In the genomic region with DNA sequence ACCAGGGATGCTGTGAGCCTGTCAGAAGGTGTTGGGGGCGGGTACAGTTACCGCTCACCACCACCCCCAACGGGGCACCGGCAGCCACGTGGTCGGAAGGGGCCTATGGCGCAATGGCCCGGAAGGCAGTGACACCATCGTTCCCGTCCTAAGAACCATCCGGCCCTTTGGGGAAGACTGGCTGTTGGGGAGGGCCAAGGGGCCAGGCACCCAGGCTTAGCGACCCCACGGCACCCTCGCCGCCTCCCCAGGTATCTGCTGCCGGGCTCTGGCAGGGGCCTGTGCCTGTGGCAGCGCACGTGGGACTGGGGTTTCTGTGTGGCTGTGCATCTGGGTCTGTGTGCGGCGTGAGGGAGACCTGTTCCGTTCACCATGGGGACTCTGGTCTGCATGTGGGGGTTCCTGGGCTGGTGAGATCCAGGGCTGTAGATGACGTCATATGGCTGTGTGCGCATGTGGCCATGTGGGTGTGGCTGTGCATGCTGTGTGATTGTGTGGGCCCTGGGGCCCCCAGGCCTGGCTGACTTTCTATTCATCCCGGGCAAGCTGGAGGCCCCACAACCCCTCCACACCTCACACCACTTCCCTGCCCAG, we compare ENCODE assay signal across 10 cellular contexts. TPM values are rescaled to one million over a fixed set of nuclear protein-coding genes. Genes with fewer than 3 reads are reported as not detected.
DNase-seq lines count a peak whose midpoint lies in the region; ATAC-seq, FAIRE-seq and TF ChIP-seq lines count a peak whose summit lies in the region.
"Had no signal": no experiment of that assay in that cellular context is flagged by ENCODE, and none has a peak within 500 bp of the region (broad histone marks: within the 10 kb centered on the region; RNA-seq: fewer than 3 reads in every experiment).

No MANE protein-coding gene starts in this region.

- H3K9me3 Mint-ChIP-seq in activated CD8-positive, alpha-beta T cell treated with anti-CD3 and anti-CD28 coated beads, Interleukin-2, amount 10 ng/mL, durations not matched to agents 7 days and 5 days (ENCODE audit: insufficient read depth), result no peaks in the 10 kb centered on the region
- no peaks in the 10 kb centered on the region for H3K9me3 Mint-ChIP-seq in progenitor cell of endocrine pancreas (ENCODE audit: low read depth)

- no peak overlapping the region for H2AK9ac ChIP-seq in IMR-90 (replicated peaks; ENCODE audit: low read depth, low read length, poor library complexity)

- H2BK20ac ChIP-seq in IMR-90 (ENCODE audit: low read depth, low read length), result no peak overlapping the region

- TF ChIP-seq POLR2A in IMR-90 (IDR thresholded peaks at IDR 0.05; ENCODE audit: low read depth, low read length), result no peak

- H4K20me1 ChIP-seq in IMR-90 (ENCODE audit: insufficient read depth, low read length), result no peaks in the 10 kb centered on the region

- H3K14ac ChIP-seq in IMR-90 (replicated peaks; ENCODE audit: low read depth, low read length), result no peak overlapping the region

- no peak for TF ChIP-seq RAD21 in IMR-90 (IDR thresholded peaks at IDR 0.05; ENCODE audit: low read length)

- H4K8ac ChIP-seq in IMR-90 (ENCODE audit: low read depth in 2 of 2, low read length in 2 of 2), result no peak overlapping the region

- no peak overlapping the region for H3K56ac ChIP-seq in IMR-90 (ENCODE audit: extremely low read depth, insufficient read depth, low read length)

- H3K4me1 Mint-ChIP-seq in activated CD8-positive, alpha-beta T cell treated with anti-CD3 and anti-CD28 coated beads, Interleukin-2, amount 10 ng/mL, durations not matched to agents 7 days and 5 days (ENCODE audit: low read depth), result peaks cover 54% of the 10 kb centered on the region
- no peaks in the 10 kb centered on the region for H3K4me1 Mint-ChIP-seq in progenitor cell of endocrine pancreas (ENCODE audit: low read depth)

- no peak for FAIRE-seq in D721Med (lab: Jason Lieb, UNC)

- peak overlapping the region; percentile 96 for H3K4me3 Mint-ChIP-seq in activated CD8-positive, alpha-beta T cell treated with anti-CD3 and anti-CD28 coated beads, Interleukin-2, amount 10 ng/mL, durations not matched to agents 7 days and 5 days
- H3K4me3 Mint-ChIP-seq in progenitor cell of endocrine pancreas (ENCODE audit: low read depth), result no peak overlapping the region

- in situ Hi-C loops in IMR-90 (cut with MboI; ENCODE audit: low sequenced_read_pairs), result no loop called here

- H3K27ac ChIP-seq in IMR-90 (ENCODE audit: insufficient read depth, low read length), result no peak overlapping the region
- H3K27ac ChIP-seq: 22Rv1, cardiac muscle cell had no signal

- H2BK5ac ChIP-seq in IMR-90 (ENCODE audit: low read depth, low read length, poor library complexity, severe bottlenecking), result no peak overlapping the region

- no peak overlapping the region for H4K5ac ChIP-seq in IMR-90 (ENCODE audit: low read depth, low read length)

- dilution Hi-C loops in IMR-90 (cut with HindIII; ENCODE audit: low sequenced_read_pairs, unreplicated experiment), result no loop called here

- H2BK15ac ChIP-seq in IMR-90 (ENCODE audit: low read depth, low read length), result no peak overlapping the region

- H3K18ac ChIP-seq in IMR-90 (ENCODE audit: low read depth, low read length), result no peak overlapping the region

- no peaks in the 10 kb centered on the region for H3K79me1 ChIP-seq in IMR-90 (ENCODE audit: low read depth in 1 of 2, low read length in 2 of 2)

- peaks cover 6% of the 10 kb centered on the region; the same call in 1 of the 2 replicates for H3K4me1 ChIP-seq in IMR-90 (ENCODE audit: control insufficient read depth, insufficient read depth, low read length)

- POLR2A ChIA-PET in IMR-90 (lab: Charles Lee; ENCODE audit: unreplicated experiment), result no interaction called here
- POLR2A ChIA-PET in activated CD8-positive, alpha-beta T cell treated with anti-CD3 and anti-CD28 coated beads, Interleukin-2, amount 10 ng/mL, durations not matched to agents 7 days and 5 days (lab: Charles Lee), result interaction anchor here (0.8 to 1.7 kb wide), 3 partner anchors 14 to 122 kb away, joined by 3 to 10 read pairs (median 4); partner anchors contain the start of gene RNF215

- H3K4me2 ChIP-seq in IMR-90 (ENCODE audit: low read depth, low read length), result no peak overlapping the region

- no peak for TF ChIP-seq CTCF in IMR-90 (conservative IDR thresholded peaks at IDR 0.05; ENCODE audit: low read depth, low read length)
- TF ChIP-seq CTCF in D721Med (IDR thresholded peaks at IDR 0.05; ENCODE audit: insufficient read depth, missing control alignments), result no peak
- no peak for TF ChIP-seq CTCF in progenitor cell of endocrine pancreas (IDR thresholded peaks at IDR 0.05; ENCODE audit: unreplicated experiment)

- H3K27ac Mint-ChIP-seq in activated CD8-positive, alpha-beta T cell treated with anti-CD3 and anti-CD28 coated beads, Interleukin-2, amount 10 ng/mL, durations not matched to agents 7 days and 5 days, result peak overlapping the region; percentile 97
- H3K27ac Mint-ChIP-seq in progenitor cell of endocrine pancreas, result no peak overlapping the region

- WGBS in IMR-90 (ENCODE audit: extremely low coverage in 2 of 2, insufficient read length in 1 of 2), 2 experiments, result 88% methylated on average over 5 of the region's 24 CpGs; no CpG with 5 or more reads in 1 of the 2 experiments

- CTCF ChIA-PET in IMR-90 (lab: Yijun Ruan, JAX), result no interaction called here
- CTCF ChIA-PET in activated CD8-positive, alpha-beta T cell treated with anti-CD3 and anti-CD28 coated beads, Interleukin-2, amount 10 ng/mL, durations not matched to agents 7 days and 5 days (lab: Charles Lee), result interaction anchor here (3.4 kb wide), 1 partner anchor 22 kb away, joined by 60 read pairs; the partner anchor contains the start of gene CASTOR1

- ATAC-seq in IMR-90 (ENCODE audit: low read depth) (no peak), Right ventricle myocardium inferior (peak; percentile 49)
- ATAC-seq in activated CD8-positive, alpha-beta T cell treated with anti-CD3 and anti-CD28 coated beads, Interleukin-2, amount 10 ng/mL, durations not matched to agents 7 days and 5 days, result peak; percentile 70

- H3K9me3 ChIP-seq in IMR-90 (ENCODE audit: control insufficient read depth, insufficient read depth, low read length), result no peaks in the 10 kb centered on the region

- H3K4ac ChIP-seq in IMR-90 (ENCODE audit: low read depth, low read length), result no peak overlapping the region

- H2AK5ac ChIP-seq in IMR-90 (ENCODE audit: low read depth, low read length), result 0 out of 2 replicates have a peak overlapping the region, but pooled peaks have one; percentile 34

- BruUV-seq in IMR-90 (replicated peaks; lab: Mats Ljungman, UMichigan), result no TSS peak

- H3K9me1 ChIP-seq in IMR-90 (ENCODE audit: insufficient read depth, low read length), result no peaks in the 10 kb centered on the region; the same call in 1 of the 2 replicates

- H3K27me3 ChIP-seq in IMR-90 (ENCODE audit: control insufficient read depth, insufficient read depth, low read length), result no peaks in the 10 kb centered on the region; the same call in 1 of the 2 replicates
- H3K27me3 ChIP-seq: cardiac muscle cell had no signal

- no peaks in the 10 kb centered on the region for H3K27me3 Mint-ChIP-seq in activated CD8-positive, alpha-beta T cell treated with anti-CD3 and anti-CD28 coated beads, Interleukin-2, amount 10 ng/mL, durations not matched to agents 7 days and 5 days (ENCODE audit: low read depth)
- peaks cover 15% of the 10 kb centered on the region for H3K27me3 Mint-ChIP-seq in progenitor cell of endocrine pancreas

- H3K36me3 Mint-ChIP-seq in activated CD8-positive, alpha-beta T cell treated with anti-CD3 and anti-CD28 coated beads, Interleukin-2, amount 10 ng/mL, durations not matched to agents 7 days and 5 days (ENCODE audit: low read depth), result peaks cover 89% of the 10 kb centered on the region
- no peaks in the 10 kb centered on the region for H3K36me3 Mint-ChIP-seq in progenitor cell of endocrine pancreas (ENCODE audit: insufficient read depth)

- intact Hi-C loops in IMR-90 (cut with micrococcal nuclease), result no loop called here
- intact Hi-C loops in Right ventricle myocardium inferior (cut with DNase I), result no loop called here

- H2AFZ ChIP-seq in IMR-90 (replicated peaks; ENCODE audit: low read length, poor library complexity), result peak overlapping the region; percentile 67

- no peaks in the 10 kb centered on the region for H3K36me3 ChIP-seq in IMR-90 (ENCODE audit: control insufficient read depth, insufficient read depth, low read length)
- H3K36me3 ChIP-seq: cardiac muscle cell had no signal

- DNase-seq in SIG-M5 treated with dmso at 0.1 percent for 504 hours (lab: John Stamatoyannopoulos, UW; ENCODE audit: unreplicated experiment) (peak; percentile 86), SIG-M5 (lab: John Stamatoyannopoulos, UW) (no peak), IMR-90 (no peak), Right ventricle myocardium inferior (ENCODE audit: missing footprints) (peak; percentile 91), D721Med (ENCODE audit: insufficient read length, low spot score) (no peak), progenitor cell of endocrine pancreas (ENCODE audit: low spot score, unreplicated experiment) (no peak)
- peak; percentile 91 for DNase-seq in activated CD8-positive, alpha-beta T cell treated with anti-CD3 and anti-CD28 coated beads, Interleukin-2, amount 10 ng/mL, durations not matched to agents 7 days and 5 days
- DNase-seq in stimulated activated CD4-positive, alpha-beta T cell treated with anti-CD3 and anti-CD28 coated beads, TNF-alpha, amount 100 ng/mL, for 1 hour (ENCODE audit: low read depth in 3 of 3, low spot score in 1 of 3), result peak; percentile 42 to 72 (median 57)

- H4K91ac ChIP-seq in IMR-90 (ENCODE audit: insufficient read depth, low read depth, low read length), result no peak overlapping the region

- no peak overlapping the region for H3K4me3 ChIP-seq in IMR-90 (ENCODE audit: insufficient read depth, low read depth, low read length)
- H3K4me3 ChIP-seq: cardiac muscle cell had no signal

- H3K23ac ChIP-seq in IMR-90 (ENCODE audit: low read depth, low read length), result no peak overlapping the region

- H2BK120ac ChIP-seq in IMR-90 (ENCODE audit: low read depth, low read length), result no peak overlapping the region

- H3K9ac ChIP-seq in IMR-90 (ENCODE audit: low read depth, low read length), result no peak overlapping the region

RNA-seq across cellular contexts. Expression of gene OSM, which starts 0.7 kb away (rescaled TPM):
- not detected in 2 replicates for total RNA-seq in IMR-90 (2012; rRNA removed)
- polyA plus RNA-seq in IMR-90 (2012; rRNA removed), result not detected in 2 replicates
- 0.07 TPM in 1 of 2 replicates, not detected in the other for polyA plus RNA-seq in IMR-90 (2012; cell fraction: cytosol; rRNA removed)
- 0.42 and 0.81 TPM in 2 replicates for polyA plus RNA-seq in IMR-90 (2012; cell fraction: nucleus; rRNA removed; ENCODE audit: low replicate concordance)
- total RNA-seq in activated CD8-positive, alpha-beta T cell treated with anti-CD3 and anti-CD28 coated beads, Interleukin-2, amount 10 ng/mL, durations not matched to agents 7 days and 5 days, result 100 to 1,000 TPM; 135 to 140 TPM
- total RNA-seq in Right ventricle myocardium inferior, result 0.19 TPM
- total RNA-seq in progenitor cell of endocrine pancreas, result not detected in 2 replicates
- total RNA-seq: cardiac muscle cell had no signal
- polyA plus RNA-seq: cardiac muscle cell had no signal

RNA-seq across cellular contexts. Expression of gene LIF, which starts 19.4 kb away (rescaled TPM):
- total RNA-seq in IMR-90 (2012; rRNA removed), result 79.4 and 130 TPM in 2 replicates
- polyA plus RNA-seq in IMR-90 (2012; rRNA removed), result 203 and 214 TPM in 2 replicates
- polyA plus RNA-seq in IMR-90 (2012; cell fraction: cytosol; rRNA removed), result 41.6 and 110 TPM in 2 replicates
- 1,609 and 2,085 TPM in 2 replicates for polyA plus RNA-seq in IMR-90 (2012; cell fraction: nucleus; rRNA removed; ENCODE audit: low replicate concordance)
- total RNA-seq in activated CD8-positive, alpha-beta T cell treated with anti-CD3 and anti-CD28 coated beads, Interleukin-2, amount 10 ng/mL, durations not matched to agents 7 days and 5 days, result 100 to 1,000 TPM; 532 to 569 TPM
- total RNA-seq in Right ventricle myocardium inferior, result 0.27 TPM
- 2.3 and 3.6 TPM in 2 replicates for total RNA-seq in progenitor cell of endocrine pancreas

RNA-seq across cellular contexts. Expression of gene CASTOR1, which starts 23.4 kb away (rescaled TPM):
- total RNA-seq in IMR-90 (2012; rRNA removed) (10.6 and 11.7 TPM in 2 replicates), Right ventricle myocardium inferior (8.2 TPM), progenitor cell of endocrine pancreas (7.2 and 9.3 TPM in 2 replicates)
- 23.5 and 26.9 TPM in 2 replicates for polyA plus RNA-seq in IMR-90 (2012; rRNA removed)
- 11.4 and 33.1 TPM in 2 replicates for polyA plus RNA-seq in IMR-90 (2012; cell fraction: cytosol; rRNA removed)
- polyA plus RNA-seq in IMR-90 (2012; cell fraction: nucleus; rRNA removed; ENCODE audit: low replicate concordance), result 55.8 and 106 TPM in 2 replicates
- total RNA-seq in activated CD8-positive, alpha-beta T cell treated with anti-CD3 and anti-CD28 coated beads, Interleukin-2, amount 10 ng/mL, durations not matched to agents 7 days and 5 days, result 10 to 100 TPM; 24.5 to 25.4 TPM

Comparison
In these comparisons a context has a peak if more than half of its experiments do, and no peak if none do; other contexts are left out.
1. DNase-seq: peak in SIG-M5 treated with dmso at 0.1 percent for 504 hours (single experiment), activated CD8-positive, alpha-beta T cell treated with anti-CD3 and anti-CD28 coated beads, Interleukin-2, amount 10 ng/mL, durations not matched to agents 7 days and 5 days (single experiment), Right ventricle myocardium inferior (single experiment) and stimulated activated CD4-positive, alpha-beta T cell treated with anti-CD3 and anti-CD28 coated beads, TNF-alpha, amount 100 ng/mL, for 1 hour (3 of 3); none in SIG-M5 (single experiment), IMR-90 (single experiment), D721Med (single experiment) and progenitor cell of endocrine pancreas (single experiment).
2. RNA of gene OSM, which starts 0.7 kb away (total RNA-seq): 135 to 140 TPM in activated CD8-positive, alpha-beta T cell treated with anti-CD3 and anti-CD28 coated beads, Interleukin-2, amount 10 ng/mL, durations not matched to agents 7 days and 5 days; 0.19 TPM in Right ventricle myocardium inferior (single experiment), not detected in IMR-90 and not detected in progenitor cell of endocrine pancreas; every median in the first group is over 100 times any median in the second.
3. RNA of gene LIF, which starts 19.4 kb away (total RNA-seq): 532 to 569 TPM in activated CD8-positive, alpha-beta T cell treated with anti-CD3 and anti-CD28 coated beads, Interleukin-2, amount 10 ng/mL, durations not matched to agents 7 days and 5 days and 79.4 to 130 TPM in IMR-90; 2.3 to 3.6 TPM in progenitor cell of endocrine pancreas and 0.27 TPM in Right ventricle myocardium inferior (single experiment); every median in the first group is over 10 times any median in the second.